ENCODE assay signal across 1 cellular context in genomic region chr22:50471197-50471847, GRCh38.
TF ChIP-seq lines count a peak whose summit lies in the region.

No MANE protein-coding gene starts in this region.

TF ChIP-seq in SK-N-SH treated with all-trans-retinoic acid at 6 μM for 48 hours, 23 proteins besides CTCF, POLR2A, EP300 and RAD21 (continued from another document):
- no peak for TF ChIP-seq TOX (CRISPR knock-in tag; IDR thresholded peaks at IDR 0.05; ENCODE audit: borderline replicate concordance)
- TF ChIP-seq CSRNP3 (CRISPR knock-in tag; IDR thresholded peaks at IDR 0.05), result no peak
- no peak for TF ChIP-seq PPARA (CRISPR knock-in tag; IDR thresholded peaks at IDR 0.05; ENCODE audit: borderline replicate concordance)
- no peak for TF ChIP-seq ARNTL (CRISPR knock-in tag; IDR thresholded peaks at IDR 0.05; ENCODE audit: borderline replicate concordance, low read depth)
- TF ChIP-seq BACH2 (CRISPR knock-in tag; IDR thresholded peaks at IDR 0.05; ENCODE audit: borderline replicate concordance), result no peak
- TF ChIP-seq ESRRG (CRISPR knock-in tag; IDR thresholded peaks at IDR 0.05), result no peak
- no peak for TF ChIP-seq TSHZ2 (CRISPR knock-in tag; IDR thresholded peaks at IDR 0.05)
- no peak for TF ChIP-seq ZNF70 (CRISPR knock-in tag; IDR thresholded peaks at IDR 0.05)
- TF ChIP-seq GLIS3 (CRISPR knock-in tag; IDR thresholded peaks at IDR 0.05), result no peak
- TF ChIP-seq ZNF8 (CRISPR knock-in tag; IDR thresholded peaks at IDR 0.05), result no peak
- TF ChIP-seq SNAI2 (CRISPR knock-in tag; IDR thresholded peaks at IDR 0.05), result no peak
- no peak for TF ChIP-seq CREB5 (CRISPR knock-in tag; IDR thresholded peaks at IDR 0.05; ENCODE audit: low read depth)
- TF ChIP-seq ISL1 (CRISPR knock-in tag; IDR thresholded peaks at IDR 0.05), result no peak
- TF ChIP-seq TCF4 (CRISPR knock-in tag; IDR thresholded peaks at IDR 0.05; ENCODE audit: borderline replicate concordance), result no peak
